In genomic region chr4:45831692-45832091, GRCh38 we compare ENCODE assay signal across 26 cellular contexts.
"Had no signal": no experiment of that assay in that cellular context is flagged by ENCODE, and none has a peak within 500 bp of the region (broad histone marks: within the 10 kb centered on the region; RNA-seq: fewer than 3 reads in every experiment).

No MANE protein-coding gene starts in this region.

- DNase-seq: cortex of kidney; effector CD8-positive, alpha-beta T cell; effector memory CD8-positive, alpha-beta T cell; endodermal cell; erythroblast; esophagus squamous epithelium; foreskin fibroblast; foreskin melanocyte; gastrocnemius medialis; glutamatergic neuron; head of caudate nucleus; heart right ventricle; hippocampal formation; left cardiac atrium; left lung; left ventricle myocardium superior; lower lobe of right lung; mesenchymal stem cell; mucosa of descending colon; naive B cell; naive thymus-derived CD8-positive, alpha-beta T cell had no signal

- H3K36me3 ChIP-seq: esophagus squamous epithelium, gastrocnemius medialis, heart right ventricle, left lung, lower lobe of right lung had no signal

- H3K9me3 ChIP-seq: gastrocnemius medialis, lower lobe of right lung, mucosa of descending colon had no signal

- FAIRE-seq: endometrium, islet of Langerhans, keratinocyte had no signal

- H3K27ac ChIP-seq: epithelial cell of prostate, esophagus squamous epithelium, gastrocnemius medialis, heart right ventricle, left lung, lower lobe of right lung had no signal

- H3K27me3 ChIP-seq: esophagus squamous epithelium, gastrocnemius medialis, heart right ventricle, left lung had no signal

- H3K4me1 ChIP-seq: esophagus squamous epithelium, gastrocnemius medialis, heart right ventricle, left lung, lower lobe of right lung had no signal

- ATAC-seq: effector memory CD8-positive, alpha-beta T cell; esophagus mucosa; gastrocnemius medialis; heart right ventricle; left cardiac atrium; left lung; left ventricle myocardium superior; lower lobe of right lung; mucosa of descending colon; naive thymus-derived CD8-positive, alpha-beta T cell had no signal

- H3K4me3 ChIP-seq: esophagus squamous epithelium, gastrocnemius medialis, heart right ventricle, left lung, lower lobe of right lung, mucosa of descending colon had no signal
